In genomic region chr16:372584-372983, GRCh38 we compare ENCODE assay signal across 23 cellular contexts.
"Had no signal": no experiment of that assay in that cellular context is flagged by ENCODE, and none has a peak within 500 bp of the region (broad histone marks: within the 10 kb centered on the region; RNA-seq: fewer than 3 reads in every experiment).

No MANE protein-coding gene starts in this region.

- H3K27ac ChIP-seq: PC-9, SJCRH30, WERI-Rb-1 had no signal

- ATAC-seq: activated CD4-positive, alpha-beta T cell treated with anti-CD3 and anti-CD28 coated beads for 36 hours had no signal

- H3K27ac Mint-ChIP-seq: activated CD4-positive, alpha-beta memory T cell treated with anti-CD3 and anti-CD28 coated beads, Interleukin-2, amount 10 ng/mL, durations not matched to agents 7 days and 5 days had no signal

- H3K9me3 ChIP-seq: adrenal gland, SJCRH30, SK-N-SH had no signal

- H3K4me3 Mint-ChIP-seq: activated CD4-positive, alpha-beta memory T cell treated with anti-CD3 and anti-CD28 coated beads, Interleukin-2, amount 10 ng/mL, durations not matched to agents 7 days and 5 days; activated CD4-positive, alpha-beta T cell treated with anti-CD3 and anti-CD28 coated beads for 36 hours had no signal

- H3K27me3 Mint-ChIP-seq: activated CD4-positive, alpha-beta memory T cell treated with anti-CD3 and anti-CD28 coated beads, Interleukin-2, amount 10 ng/mL, durations not matched to agents 7 days and 5 days; activated CD4-positive, alpha-beta T cell treated with anti-CD3 and anti-CD28 coated beads for 36 hours; activated naive CD8-positive, alpha-beta T cell treated with anti-CD3 and anti-CD28 coated beads, Interleukin-2, amount 10 ng/mL, durations not matched to agents 7 days and 5 days had no signal

- DNase-seq: activated CD4-positive, alpha-beta memory T cell treated with anti-CD3 and anti-CD28 coated beads, Interleukin-2, amount 10 ng/mL, durations not matched to agents 7 days and 5 days; activated CD4-positive, alpha-beta T cell treated with anti-CD3 and anti-CD28 coated beads for 36 hours; activated CD4-positive, alpha-beta T cell treated with anti-CD3 and anti-CD28 coated beads, Interleukin-2, amount 50 U/mL, for 1 hour; activated CD8-positive, alpha-beta memory T cell treated with anti-CD3 and anti-CD28 coated beads, Interleukin-2, amount 50 U/mL, for 48 hours; activated naive CD4-positive, alpha-beta T cell treated with anti-CD3 and anti-CD28 coated beads, Interleukin-2, amount 50 U/mL, for 16 hours; activated naive CD8-positive, alpha-beta T cell treated with anti-CD3 and anti-CD28 coated beads, Interleukin-2, amount 10 ng/mL, durations not matched to agents 7 days and 5 days; activated T-cell treated with anti-CD3 and anti-CD28 coated beads, Interleukin-2, amount 50 U/mL, for 1 hour; anterior cingulate cortex; caudate nucleus; KG1; NCI-H1048; NCI-H146; NCI-H2029; NCI-H2107; NCI-H345; NCI-H510A; NCI-H69; PC-9; SJCRH30; SK-N-SH; T-helper 1 cell; WERI-Rb-1 had no signal

- H3K4me3 ChIP-seq: adrenal gland, PC-9, SJCRH30 had no signal

- H3K27me3 ChIP-seq: adrenal gland, SJCRH30 had no signal

- H3K9me3 Mint-ChIP-seq: activated CD4-positive, alpha-beta memory T cell treated with anti-CD3 and anti-CD28 coated beads, Interleukin-2, amount 10 ng/mL, durations not matched to agents 7 days and 5 days; activated naive CD8-positive, alpha-beta T cell treated with anti-CD3 and anti-CD28 coated beads, Interleukin-2, amount 10 ng/mL, durations not matched to agents 7 days and 5 days had no signal
